Comparison of ENCODE assay signal across 21 cellular contexts in the genomic region with DNA sequence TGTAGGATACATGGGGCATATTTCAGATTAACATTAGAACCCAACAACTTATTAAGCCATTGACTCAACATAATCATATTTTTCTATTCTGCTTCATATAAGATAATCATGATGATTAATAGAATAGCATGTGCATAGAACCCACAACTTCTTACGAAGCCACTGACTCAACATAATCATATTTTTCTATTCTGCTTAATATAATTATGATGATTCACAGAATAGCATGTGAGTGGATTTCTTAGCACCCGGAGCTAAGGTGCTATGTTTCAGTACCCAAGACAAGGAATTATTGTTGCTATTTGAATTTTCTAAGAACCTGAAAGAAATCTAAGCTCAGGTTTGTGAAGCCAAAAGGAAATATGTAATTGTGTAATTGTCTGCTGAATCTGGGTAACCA.
"Had no signal": no experiment of that assay in that cellular context is flagged by ENCODE, and none has a peak within 500 bp of the region (broad histone marks: within the 10 kb centered on the region; RNA-seq: fewer than 3 reads in every experiment).

No MANE protein-coding gene starts in this region.

- H3K4me2 ChIP-seq: hepatocyte had no signal

- H3K4me3 ChIP-seq: esophagus muscularis mucosa, hepatocyte, lung, psoas muscle, skin epidermis, testis, transverse colon had no signal

- H3K9me3 ChIP-seq: esophagus muscularis mucosa, psoas muscle, testis, transverse colon had no signal

- ATAC-seq: left colon; left ventricle myocardium superior; psoas muscle; sciatic nerve; stimulated activated naive B cell treated with anti-CD40 and anti-IgM and Interleukin-4, amounts not matched to agents 10 μg/mL and 1 μg/mL and 100 μg/mL, for 72 hours; stimulated activated naive CD8-positive, alpha-beta T cell treated with anti-CD3 and anti-CD28 coated beads, Interleukin-15, amount 100 ng/mL, for 72 hours had no signal

- DNase-seq: effector memory CD4-positive, alpha-beta T cell; foreskin fibroblast; left colon; left ventricle myocardium superior; mesendoderm; naive B cell; occipital lobe; psoas muscle; retina; stimulated activated CD4-positive, alpha-beta T cell treated with anti-CD3 and anti-CD28 coated beads, Interleukin-2, amount 100 ng/mL, for 24 hours; stimulated activated CD4-positive, alpha-beta T cell treated with anti-CD3 and anti-CD28 coated beads, Interleukin-4, amount 100 ng/mL, for 4 hours; stimulated activated naive B cell treated with anti-CD40 and anti-IgM and Interleukin-4, amounts not matched to agents 10 μg/mL and 1 μg/mL and 100 μg/mL, for 72 hours; stimulated activated naive CD8-positive, alpha-beta T cell treated with anti-CD3 and anti-CD28 coated beads, Interleukin-15, amount 100 ng/mL, for 72 hours; testis; transverse colon had no signal

- H3K27ac ChIP-seq: epithelial cell of prostate, esophagus muscularis mucosa, hepatocyte, psoas muscle, skin epidermis, testis, transverse colon had no signal

- H3K27me3 ChIP-seq: esophagus muscularis mucosa, hepatocyte, testis, transverse colon had no signal

- H3K4me1 ChIP-seq: esophagus muscularis mucosa, psoas muscle, testis, transverse colon had no signal

- H2AFZ ChIP-seq: hepatocyte had no signal

- H3K36me3 ChIP-seq: esophagus muscularis mucosa, transverse colon had no signal
